8 cellular contexts compared by ENCODE assay signal in genomic region chr19:48329167-48329891, GRCh38. TPM values are rescaled to one million over a fixed set of nuclear protein-coding genes. Genes with fewer than 3 reads are reported as not detected.
DNase-seq lines count a peak whose midpoint lies in the region; ATAC-seq and TF ChIP-seq lines count a peak whose summit lies in the region.

No MANE protein-coding gene starts in this region.

- peaks cover 4% of the 10 kb centered on the region for H3K36me3 Mint-ChIP-seq in natural killer cell treated with Interleukin-12 subunit alpha and Interleukin-12 subunit beta and Interleukin-15 and Interleukin-18, amount 100 ng/mL, for 72 hours

- ATAC-seq in natural killer cell treated with Interleukin-12 subunit alpha and Interleukin-12 subunit beta and Interleukin-15 and Interleukin-18, amount 100 ng/mL, for 72 hours = no peak

- H3K4me3 ChIP-seq in choroid plexus epithelial cell (ENCODE audit: low read depth, low read length) = peak overlapping the region; percentile 10

- no peaks in the 10 kb centered on the region for H3K27me3 Mint-ChIP-seq in natural killer cell treated with Interleukin-12 subunit alpha and Interleukin-12 subunit beta and Interleukin-15 and Interleukin-18, amount 100 ng/mL, for 72 hours

- DNase-seq in activated T-cell treated with anti-CD3 and anti-CD28 coated beads for 1 hour (ENCODE audit: low read depth) (peak; percentile 31), activated T-cell treated with anti-CD3 and anti-CD28 coated beads for 4 hours (no peak), T-helper 22 cell (ENCODE audit: low read depth) (peak; percentile 50), choroid plexus epithelial cell (ENCODE audit: low read depth) (peak; percentile 65), GDM1 (lab: John Stamatoyannopoulos, UW) (no peak), ureter (ENCODE audit: low spot score) (no peak), A172 (ENCODE audit: low spot score) (no peak)
- DNase-seq in natural killer cell treated with Interleukin-12 subunit alpha and Interleukin-12 subunit beta and Interleukin-15 and Interleukin-18, amount 100 ng/mL, for 72 hours (ENCODE audit: low spot score) = no peak

- no peaks in the 10 kb centered on the region for H3K9me3 Mint-ChIP-seq in natural killer cell treated with Interleukin-12 subunit alpha and Interleukin-12 subunit beta and Interleukin-15 and Interleukin-18, amount 100 ng/mL, for 72 hours

- H3K4me3 Mint-ChIP-seq in natural killer cell treated with Interleukin-12 subunit alpha and Interleukin-12 subunit beta and Interleukin-15 and Interleukin-18, amount 100 ng/mL, for 72 hours = peak overlapping the region; percentile 81

- TF ChIP-seq CTCF in choroid plexus epithelial cell (conservative IDR thresholded peaks at IDR 0.05; ENCODE audit: low read depth, low read length) = no peak

- peaks cover 66 to 71% of the 10 kb centered on the region in 2 donors for H3K4me1 Mint-ChIP-seq in natural killer cell treated with Interleukin-12 subunit alpha and Interleukin-12 subunit beta and Interleukin-15 and Interleukin-18, amount 100 ng/mL, for 72 hours (ENCODE audit: low read depth in 2 of 2)

- H3K27ac Mint-ChIP-seq in natural killer cell treated with Interleukin-12 subunit alpha and Interleukin-12 subunit beta and Interleukin-15 and Interleukin-18, amount 100 ng/mL, for 72 hours = peak overlapping the region; percentile 85 to 89

RNA-seq across cellular contexts. Expression of gene EMP3, which starts 4.0 kb away (rescaled TPM):
- total RNA-seq in natural killer cell treated with Interleukin-12 subunit alpha and Interleukin-12 subunit beta and Interleukin-15 and Interleukin-18, amount 100 ng/mL, for 72 hours = 100 to 1,000 TPM in 1 of 2 donors, 10 to 100 TPM in 1; 99.4 to 157 TPM
- 31.6 TPM for total RNA-seq in ureter
- 67.5 and 98.5 TPM in 2 replicates for total RNA-seq in A172 (2014; rRNA removed; shearing (Covaris generic))

RNA-seq across cellular contexts. Expression of gene TMEM143, which starts 34.4 kb away (rescaled TPM):
- total RNA-seq in natural killer cell treated with Interleukin-12 subunit alpha and Interleukin-12 subunit beta and Interleukin-15 and Interleukin-18, amount 100 ng/mL, for 72 hours = 10 to 100 TPM in 1 of 2 donors, 1 to 10 TPM in 1; 6.9 to 25.5 TPM
- total RNA-seq in ureter = 6.7 TPM
- 1.8 and 2.5 TPM in 2 replicates for total RNA-seq in A172 (2014; rRNA removed; shearing (Covaris generic))

RNA-seq across cellular contexts. Expression of gene SYNGR4, which starts 34.8 kb away (rescaled TPM):
- under 1 TPM in 1 of 2 donors, not detected in 1; 0.45 TPM for total RNA-seq in natural killer cell treated with Interleukin-12 subunit alpha and Interleukin-12 subunit beta and Interleukin-15 and Interleukin-18, amount 100 ng/mL, for 72 hours
- not detected for total RNA-seq in ureter
- not detected in 2 replicates for total RNA-seq in A172 (2014; rRNA removed; shearing (Covaris generic))

RNA-seq across cellular contexts. Expression of gene ZNF114, which starts 59.4 kb away (rescaled TPM):
- total RNA-seq in natural killer cell treated with Interleukin-12 subunit alpha and Interleukin-12 subunit beta and Interleukin-15 and Interleukin-18, amount 100 ng/mL, for 72 hours = under 1 TPM in 1 of 2 donors, not detected in 1; 0.64 TPM
- total RNA-seq in ureter = 0.44 TPM
- total RNA-seq in A172 (2014; rRNA removed; shearing (Covaris generic)) = 0.79 and 5.5 TPM in 2 replicates

Comparison
In these comparisons a context has a peak if more than half of its experiments do, and no peak if none do; other contexts are left out.
1. DNase-seq: peak in activated T-cell treated with anti-CD3 and anti-CD28 coated beads for 1 hour (single experiment), T-helper 22 cell (single experiment) and choroid plexus epithelial cell (single experiment); none in activated T-cell treated with anti-CD3 and anti-CD28 coated beads for 4 hours (single experiment), natural killer cell treated with Interleukin-12 subunit alpha and Interleukin-12 subunit beta and Interleukin-15 and Interleukin-18, amount 100 ng/mL, for 72 hours (single experiment), GDM1 (single experiment), ureter (single experiment) and A172 (single experiment).